ENCODE assay signal across 18 cellular contexts in the genomic region with DNA sequence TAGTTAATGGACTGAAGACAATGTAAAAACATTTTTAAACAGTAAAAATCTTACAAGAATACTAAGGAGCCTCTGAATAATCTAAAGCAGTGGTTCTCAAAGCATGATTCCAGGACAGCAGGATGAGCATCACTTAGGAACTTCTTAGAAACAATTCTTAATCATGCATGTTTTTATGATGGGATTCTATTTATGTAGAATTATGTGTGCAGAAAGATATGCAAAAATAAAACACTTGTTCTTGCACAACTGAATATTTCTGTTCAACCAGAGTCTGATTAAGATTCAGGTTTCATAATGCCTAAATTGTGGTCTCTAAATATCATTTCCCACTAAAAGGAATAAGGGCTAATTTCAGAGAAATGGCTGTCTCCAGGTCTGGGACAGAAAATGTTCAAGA.
"Had no signal": no experiment of that assay in that cellular context is flagged by ENCODE, and none has a peak within 500 bp of the region (broad histone marks: within the 10 kb centered on the region; RNA-seq: fewer than 3 reads in every experiment).

No MANE protein-coding gene starts in this region.

- ATAC-seq: effector memory CD8-positive, alpha-beta T cell; mucosa of descending colon; naive thymus-derived CD4-positive, alpha-beta T cell; stimulated activated memory B cell treated with anti-CD40 and anti-IgM and Interleukin-4, amounts not matched to agents 10 μg/mL and 1 μg/mL and 100 μg/mL, for 72 hours; T-helper 17 cell had no signal

- H3K27ac Mint-ChIP-seq: activated CD4-positive, alpha-beta memory T cell treated with anti-CD3 and anti-CD28 coated beads, Interleukin-2, amount 10 ng/mL, durations not matched to agents 7 days and 5 days; activated naive CD8-positive, alpha-beta T cell; effector memory CD8-positive, alpha-beta T cell; memory B cell; naive thymus-derived CD4-positive, alpha-beta T cell; stimulated activated memory B cell treated with anti-CD40 and anti-IgM and Interleukin-4, amounts not matched to agents 10 μg/mL and 1 μg/mL and 100 μg/mL, for 72 hours; T-helper 17 cell had no signal

- H3K4me1 ChIP-seq: left ventricle myocardium inferior, parathyroid adenoma had no signal

- DNase-seq: activated CD4-positive, alpha-beta memory T cell treated with anti-CD3 and anti-CD28 coated beads, Interleukin-2, amount 10 ng/mL, durations not matched to agents 7 days and 5 days; activated CD4-positive, alpha-beta T cell treated with anti-CD3 and anti-CD28 coated beads for 4 hours; activated CD8-positive, alpha-beta memory T cell treated with anti-CD3 and anti-CD28 coated beads, Interleukin-2, amount 50 U/mL, for 4 hours; activated gamma-delta T cell treated with Interleukin-2 at 50 U/mL for 16 hours; anterior cingulate cortex; dermis blood vessel endothelial cell; effector memory CD8-positive, alpha-beta T cell; glutamatergic neuron; hypothalamus; left ventricle myocardium inferior; mucosa of descending colon; naive thymus-derived CD4-positive, alpha-beta T cell; T-helper 17 cell; tibial artery had no signal

- H3K9me3 ChIP-seq: left ventricle myocardium inferior, mucosa of descending colon, tibial artery had no signal

- H3K4me3 Mint-ChIP-seq: activated CD4-positive, alpha-beta memory T cell treated with anti-CD3 and anti-CD28 coated beads, Interleukin-2, amount 10 ng/mL, durations not matched to agents 7 days and 5 days; activated naive CD8-positive, alpha-beta T cell; effector memory CD8-positive, alpha-beta T cell; memory B cell; naive thymus-derived CD4-positive, alpha-beta T cell; stimulated activated memory B cell treated with anti-CD40 and anti-IgM and Interleukin-4, amounts not matched to agents 10 μg/mL and 1 μg/mL and 100 μg/mL, for 72 hours; T-helper 17 cell had no signal

- H3K4me1 Mint-ChIP-seq: activated CD4-positive, alpha-beta memory T cell treated with anti-CD3 and anti-CD28 coated beads, Interleukin-2, amount 10 ng/mL, durations not matched to agents 7 days and 5 days; memory B cell; stimulated activated memory B cell treated with anti-CD40 and anti-IgM and Interleukin-4, amounts not matched to agents 10 μg/mL and 1 μg/mL and 100 μg/mL, for 72 hours; T-helper 17 cell had no signal

- H3K27me3 Mint-ChIP-seq: activated CD4-positive, alpha-beta memory T cell treated with anti-CD3 and anti-CD28 coated beads, Interleukin-2, amount 10 ng/mL, durations not matched to agents 7 days and 5 days; activated naive CD8-positive, alpha-beta T cell; effector memory CD8-positive, alpha-beta T cell; memory B cell; naive thymus-derived CD4-positive, alpha-beta T cell; stimulated activated memory B cell treated with anti-CD40 and anti-IgM and Interleukin-4, amounts not matched to agents 10 μg/mL and 1 μg/mL and 100 μg/mL, for 72 hours; T-helper 17 cell had no signal

- H3K4me3 ChIP-seq: left ventricle myocardium inferior, mucosa of descending colon, tibial artery had no signal

- H3K9me3 Mint-ChIP-seq: activated CD4-positive, alpha-beta memory T cell treated with anti-CD3 and anti-CD28 coated beads, Interleukin-2, amount 10 ng/mL, durations not matched to agents 7 days and 5 days; effector memory CD8-positive, alpha-beta T cell; memory B cell; naive thymus-derived CD4-positive, alpha-beta T cell; stimulated activated memory B cell treated with anti-CD40 and anti-IgM and Interleukin-4, amounts not matched to agents 10 μg/mL and 1 μg/mL and 100 μg/mL, for 72 hours had no signal

- H3K27ac ChIP-seq: left ventricle myocardium inferior, parathyroid adenoma had no signal

- H3K27me3 ChIP-seq: tibial artery had no signal
